Comparison of ENCODE assay signal across 1 cellular context in genomic region chr2:9052821-9053533, GRCh38.
TF ChIP-seq lines count a peak whose summit lies in the region.

No MANE protein-coding gene starts in this region.

TF ChIP-seq in H1, 55 proteins besides CTCF, POLR2A, EP300 and RAD21:
- TF ChIP-seq ASH2L (IDR thresholded peaks at IDR 0.05; ENCODE audit: low read length), result no peak
- TF ChIP-seq SUZ12 (IDR thresholded peaks at IDR 0.05; ENCODE audit: low read length), result no peak
- no peak for TF ChIP-seq FOSL1 (IDR thresholded peaks at IDR 0.05; ENCODE audit: insufficient read depth, low read depth, low read length)
- no peak for TF ChIP-seq HDAC6 (IDR thresholded peaks at IDR 0.05; ENCODE audit: low read depth, low read length)
- TF ChIP-seq SP4 (IDR thresholded peaks at IDR 0.05; ENCODE audit: low read length), result no peak
- TF ChIP-seq JUND (IDR thresholded peaks at IDR 0.05; ENCODE audit: low read length), result no peak
TF ChIP-seq in H1: peak in this region for 0.
